Comparison of ENCODE assay signal across 1 cellular context in genomic region chr22:38506118-38506962, GRCh38.
TF ChIP-seq lines count a peak whose summit lies in the region.

DDX17 (minus strand) TSS chr22:38506311.

TF ChIP-seq in K562, 482 proteins besides CTCF, POLR2A, EP300 and RAD21 (continued from another document and continues in another):
- TF ChIP-seq, protein P1, sequence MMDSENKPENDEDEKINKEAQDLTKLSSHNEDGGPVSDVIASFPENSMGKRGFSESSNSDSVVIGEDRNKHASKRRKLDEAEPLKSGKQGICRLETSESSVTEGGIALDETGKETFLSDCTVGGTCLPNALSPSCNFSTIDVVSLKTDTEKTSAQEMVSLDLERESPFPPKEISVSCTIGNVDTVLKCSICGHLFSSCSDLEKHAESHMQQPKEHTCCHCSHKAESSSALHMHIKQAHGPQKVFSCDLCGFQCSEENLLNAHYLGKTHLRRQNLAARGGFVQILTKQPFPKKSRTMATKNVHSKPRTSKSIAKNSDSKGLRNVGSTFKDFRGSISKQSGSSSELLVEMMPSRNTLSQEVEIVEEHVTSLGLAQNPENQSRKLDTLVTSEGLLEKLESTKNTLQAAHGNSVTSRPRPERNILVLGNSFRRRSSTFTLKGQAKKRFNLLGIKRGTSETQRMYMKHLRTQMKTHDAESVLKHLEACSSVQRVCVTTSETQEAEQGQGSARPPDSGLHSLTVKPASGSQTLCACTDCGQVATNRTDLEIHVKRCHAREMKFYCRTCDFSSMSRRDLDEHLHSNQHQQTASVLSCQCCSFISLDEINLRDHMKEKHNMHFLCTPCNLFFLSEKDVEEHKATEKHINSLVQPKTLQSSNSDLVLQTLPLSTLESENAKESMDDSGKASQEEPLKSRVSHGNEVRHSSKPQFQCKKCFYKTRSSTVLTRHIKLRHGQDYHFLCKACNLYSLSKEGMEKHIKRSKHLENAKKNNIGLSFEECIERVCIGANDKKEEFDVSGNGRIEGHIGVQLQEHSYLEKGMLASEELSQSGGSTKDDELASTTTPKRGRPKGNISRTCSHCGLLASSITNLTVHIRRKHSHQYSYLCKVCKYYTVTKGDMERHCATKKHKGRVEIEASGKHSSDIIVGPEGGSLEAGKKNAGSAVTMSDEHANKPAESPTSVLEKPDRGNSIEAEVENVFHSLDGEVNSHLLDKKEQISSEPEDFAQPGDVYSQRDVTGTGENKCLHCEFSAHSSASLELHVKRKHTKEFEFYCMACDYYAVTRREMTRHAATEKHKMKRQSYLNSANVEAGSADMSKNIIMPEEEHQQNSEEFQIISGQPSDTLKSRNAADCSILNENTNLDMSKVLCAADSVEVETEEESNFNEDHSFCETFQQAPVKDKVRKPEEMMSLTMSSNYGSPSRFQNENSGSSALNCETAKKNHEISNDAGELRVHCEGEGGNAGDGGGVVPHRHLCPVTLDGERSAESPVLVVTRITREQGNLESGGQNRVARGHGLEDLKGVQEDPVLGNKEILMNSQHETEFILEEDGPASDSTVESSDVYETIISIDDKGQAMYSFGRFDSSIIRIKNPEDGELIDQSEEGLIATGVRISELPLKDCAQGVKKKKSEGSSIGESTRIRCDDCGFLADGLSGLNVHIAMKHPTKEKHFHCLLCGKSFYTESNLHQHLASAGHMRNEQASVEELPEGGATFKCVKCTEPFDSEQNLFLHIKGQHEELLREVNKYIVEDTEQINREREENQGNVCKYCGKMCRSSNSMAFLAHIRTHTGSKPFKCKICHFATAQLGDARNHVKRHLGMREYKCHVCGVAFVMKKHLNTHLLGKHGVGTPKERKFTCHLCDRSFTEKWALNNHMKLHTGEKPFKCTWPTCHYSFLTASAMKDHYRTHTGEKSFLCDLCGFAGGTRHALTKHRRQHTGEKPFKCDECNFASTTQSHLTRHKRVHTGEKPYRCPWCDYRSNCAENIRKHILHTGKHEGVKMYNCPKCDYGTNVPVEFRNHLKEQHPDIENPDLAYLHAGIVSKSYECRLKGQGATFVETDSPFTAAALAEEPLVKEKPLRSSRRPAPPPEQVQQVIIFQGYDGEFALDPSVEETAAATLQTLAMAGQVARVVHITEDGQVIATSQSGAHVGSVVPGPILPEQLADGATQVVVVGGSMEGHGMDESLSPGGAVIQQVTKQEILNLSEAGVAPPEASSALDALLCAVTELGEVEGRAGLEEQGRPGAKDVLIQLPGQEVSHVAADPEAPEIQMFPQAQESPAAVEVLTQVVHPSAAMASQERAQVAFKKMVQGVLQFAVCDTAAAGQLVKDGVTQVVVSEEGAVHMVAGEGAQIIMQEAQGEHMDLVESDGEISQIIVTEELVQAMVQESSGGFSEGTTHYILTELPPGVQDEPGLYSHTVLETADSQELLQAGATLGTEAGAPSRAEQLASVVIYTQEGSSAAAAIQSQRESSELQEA (IDR thresholded peaks at IDR 0.05; ENCODE audit: low read depth) = no peak
- TF ChIP-seq ZNF551 (CRISPR knock-in tag; IDR thresholded peaks at IDR 0.05) = no peak
- TF ChIP-seq NCOA1 (IDR thresholded peaks at IDR 0.05; ENCODE audit: low read depth) = no peak
- no peak for TF ChIP-seq NBN (IDR thresholded peaks at IDR 0.05; ENCODE audit: low read depth)
- peak; percentile 27 for TF ChIP-seq SP1 (CRISPR knock-in tag; IDR thresholded peaks at IDR 0.05)
- TF ChIP-seq ZKSCAN1 (IDR thresholded peaks at IDR 0.05; ENCODE audit: low read depth, low read length) = 0 out of 2 replicates have a peak, but pooled peaks have one; percentile 19
- TF ChIP-seq CBX1 (IDR thresholded peaks at IDR 0.05; ENCODE audit: low read depth) = no peak
- TF ChIP-seq PHF8 (IDR thresholded peaks at IDR 0.05; ENCODE audit: borderline replicate concordance, low read length) = peak; percentile 79
- no peak for TF ChIP-seq JUNB (CRISPR knock-in tag; conservative IDR thresholded peaks at IDR 0.05)
- peak; percentile 55; the same call in 1 of the 2 replicates for TF ChIP-seq BACH1 (tag; IDR thresholded peaks at IDR 0.05)
- TF ChIP-seq RREB1 (CRISPR knock-in tag; IDR thresholded peaks at IDR 0.05) = 0 out of 2 replicates have a peak, but pooled peaks have one; percentile 15
- no peak for TF ChIP-seq ZNF212 (CRISPR knock-in tag; IDR thresholded peaks at IDR 0.05)
- no peak for TF ChIP-seq MEF2A (IDR thresholded peaks at IDR 0.05; ENCODE audit: control insufficient read depth, low read depth, low read length)
- TF ChIP-seq CHD4 (IDR thresholded peaks at IDR 0.05; ENCODE audit: insufficient read depth, insufficient replicate concordance, low read depth, low read length, poor library complexity, severe bottlenecking) = no peak
- no peak for TF ChIP-seq SREBF2 (CRISPR knock-in tag; IDR thresholded peaks at IDR 0.05)
- TF ChIP-seq DPF2 (IDR thresholded peaks at IDR 0.05) = peak; percentile 22; the same call in 1 of the 2 replicates
- TF ChIP-seq AFF4 (CRISPR knock-in tag; IDR thresholded peaks at IDR 0.05) = peak; percentile 37
- peak; percentile 59 for TF ChIP-seq RFX1 (IDR thresholded peaks at IDR 0.05)
- TF ChIP-seq, protein P2, sequence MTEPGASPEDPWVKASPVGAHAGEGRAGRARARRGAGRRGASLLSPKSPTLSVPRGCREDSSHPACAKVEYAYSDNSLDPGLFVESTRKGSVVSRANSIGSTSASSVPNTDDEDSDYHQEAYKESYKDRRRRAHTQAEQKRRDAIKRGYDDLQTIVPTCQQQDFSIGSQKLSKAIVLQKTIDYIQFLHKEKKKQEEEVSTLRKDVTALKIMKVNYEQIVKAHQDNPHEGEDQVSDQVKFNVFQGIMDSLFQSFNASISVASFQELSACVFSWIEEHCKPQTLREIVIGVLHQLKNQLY (CRISPR knock-in tag; conservative IDR thresholded peaks at IDR 0.05) = no peak
- no peak for TF ChIP-seq ZNF449 (CRISPR knock-in tag; IDR thresholded peaks at IDR 0.05)
- TF ChIP-seq ZNF143 (CRISPR knock-in tag; IDR thresholded peaks at IDR 0.05) = no peak
- peak; percentile 51 for TF ChIP-seq TAF9B (IDR thresholded peaks at IDR 0.05; ENCODE audit: partially characterized antibody)
- peak; percentile 63 for TF ChIP-seq TAF1 (IDR thresholded peaks at IDR 0.05; ENCODE audit: control insufficient read depth, extremely low read depth, insufficient read depth, low read length, severe bottlenecking)
- TF ChIP-seq, protein P3, sequence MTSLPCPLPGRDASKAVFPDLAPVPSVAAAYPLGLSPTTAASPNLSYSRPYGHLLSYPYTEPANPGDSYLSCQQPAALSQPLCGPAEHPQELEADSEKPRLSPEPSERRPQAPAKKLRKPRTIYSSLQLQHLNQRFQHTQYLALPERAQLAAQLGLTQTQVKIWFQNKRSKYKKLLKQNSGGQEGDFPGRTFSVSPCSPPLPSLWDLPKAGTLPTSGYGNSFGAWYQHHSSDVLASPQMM (CRISPR knock-in tag; IDR thresholded peaks at IDR 0.05) = no peak
- no peak for TF ChIP-seq MXI1 (IDR thresholded peaks at IDR 0.05; ENCODE audit: low read depth, low read length)
- no peak for TF ChIP-seq KLF10 (CRISPR knock-in tag; IDR thresholded peaks at IDR 0.05)
- TF ChIP-seq NR2C2 (CRISPR knock-in tag; IDR thresholded peaks at IDR 0.05) = no peak
- TF ChIP-seq NR2C2 (tag; IDR thresholded peaks at IDR 0.05) = peak; percentile 72; the same call in 1 of the 2 replicates
- no peak for TF ChIP-seq PURB (CRISPR knock-in tag; IDR thresholded peaks at IDR 0.05; ENCODE audit: low read depth)
- TF ChIP-seq ATF1 (CRISPR knock-in tag; IDR thresholded peaks at IDR 0.05) = no peak
- peak; percentile 64 for TF ChIP-seq ATF1 (tag; IDR thresholded peaks at IDR 0.05)
- TF ChIP-seq ZNF408 (CRISPR knock-in tag; IDR thresholded peaks at IDR 0.05; ENCODE audit: low read depth) = no peak
- no peak for TF ChIP-seq PTTG1 (tag; IDR thresholded peaks at IDR 0.05; ENCODE audit: low read depth)
- TF ChIP-seq E2F6 (IDR thresholded peaks at IDR 0.05; ENCODE audit: borderline replicate concordance in 1 of 2, extremely low read depth in 1 of 2, insufficient read depth in 1 of 2, insufficient read length in 1 of 2, low read depth in 1 of 2, low read length in 1 of 2, poor library complexity in 1 of 2, severe bottlenecking in 1 of 2) = peak in 1 of 2 experiments; percentile 48
- TF ChIP-seq PRPF4 (IDR thresholded peaks at IDR 0.05; ENCODE audit: insufficient read depth, low read depth, low read length, poor library complexity, severe bottlenecking) = no peak
- no peak for TF ChIP-seq PRMT5 (CRISPR knock-in tag; IDR thresholded peaks at IDR 0.05)
